In the genomic region with DNA sequence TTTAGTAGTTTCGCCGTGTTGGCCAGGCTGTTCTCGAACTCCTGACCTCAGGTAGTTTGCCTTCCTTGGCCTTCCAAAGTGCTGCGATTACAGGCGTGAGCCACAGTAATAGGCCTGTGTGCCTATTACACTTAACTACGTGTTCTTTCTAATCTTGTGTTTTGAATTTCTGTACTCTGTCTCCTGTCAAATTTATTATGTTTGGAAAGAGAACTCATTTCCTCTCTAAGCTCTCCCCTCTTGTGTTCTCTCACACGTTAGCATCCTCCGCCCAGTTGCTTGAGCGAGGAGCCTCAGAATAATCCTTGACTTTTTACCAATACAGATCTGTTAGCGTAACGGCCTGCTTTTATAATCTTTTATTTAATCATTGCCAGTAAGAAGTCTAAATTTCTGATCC, we compare ENCODE assay signal across 23 cellular contexts. TPM values are rescaled to one million over a fixed set of nuclear protein-coding genes. Genes with fewer than 3 reads are reported as not detected.
DNase-seq lines count a peak whose midpoint lies in the region; ATAC-seq, FAIRE-seq and TF ChIP-seq lines count a peak whose summit lies in the region.
"Had no signal": no experiment of that assay in that cellular context is flagged by ENCODE, and none has a peak within 500 bp of the region (broad histone marks: within the 10 kb centered on the region; RNA-seq: fewer than 3 reads in every experiment).

No MANE protein-coding gene starts in this region.

- CTCF ChIA-PET in T-cell (lab: Charles Lee) = interaction anchor here in 1 of 2 donors (0.9 kb wide), 1 partner anchor 13 kb away, joined by 4 read pairs; no protein-coding TSS in a partner anchor

- H3K4me3 Mint-ChIP-seq in activated naive CD4-positive, alpha-beta T cell treated with anti-CD3 and anti-CD28 coated beads, Interleukin-2, amount 50 U/mL, for 24 hours = peak overlapping the region; percentile 38
- peak overlapping the region; percentile 10 to 68 (median 41) for H3K4me3 Mint-ChIP-seq in T-cell
- H3K4me3 Mint-ChIP-seq in stimulated activated naive B cell treated with anti-CD40 and anti-IgM and Interleukin-4, amounts not matched to agents 10 μg/mL and 1 μg/mL and 100 μg/mL, for 72 hours = no peak overlapping the region
- H3K4me3 Mint-ChIP-seq: memory B cell had no signal

- peaks cover 54% of the 10 kb centered on the region for H3K79me2 ChIP-seq in hepatocyte

- H3K36me3 ChIP-seq in hepatocyte (replicated peaks; ENCODE audit: insufficient read depth, low read depth) = no peaks in the 10 kb centered on the region

- no peaks in the 10 kb centered on the region for H3K9me3 Mint-ChIP-seq in activated naive CD4-positive, alpha-beta T cell treated with anti-CD3 and anti-CD28 coated beads, Interleukin-2, amount 50 U/mL, for 24 hours
- no peaks in the 10 kb centered on the region for H3K9me3 Mint-ChIP-seq in T-cell
- H3K9me3 Mint-ChIP-seq in stimulated activated naive B cell treated with anti-CD40 and anti-IgM and Interleukin-4, amounts not matched to agents 10 μg/mL and 1 μg/mL and 100 μg/mL, for 72 hours = no peaks in the 10 kb centered on the region
- H3K9me3 Mint-ChIP-seq: memory B cell had no signal

- DNase-seq in activated naive CD4-positive, alpha-beta T cell treated with anti-CD3 and anti-CD28 coated beads, Interleukin-2, amount 50 U/mL, for 16 hours = no peak
- DNase-seq in T-cell = no peak
- DNase-seq in hepatocyte (ENCODE audit: low spot score) = no peak
- no peak for DNase-seq in stimulated activated naive B cell treated with anti-CD40 and anti-IgM and Interleukin-4, amounts not matched to agents 10 μg/mL and 1 μg/mL and 100 μg/mL, for 72 hours
- DNase-seq in GM12892 (ENCODE audit: insufficient read length) = no peak
- no peak for DNase-seq in 8988T
- no peak for DNase-seq in Ammon's horn (ENCODE audit: low spot score)
- DNase-seq: activated CD4-positive, CD25-positive, alpha-beta regulatory T cell; body of pancreas; GM23248; hypothalamus; kidney; NCI-H187; NCI-H226; NCI-H82; stimulated activated CD4-positive, alpha-beta T cell treated with anti-CD3 and anti-CD28 coated beads, Interleukin-4, amount 100 ng/mL, for 4 hours; substantia nigra; T-helper 9 cell had no signal

- H4K20me1 ChIP-seq in hepatocyte (ENCODE audit: insufficient read depth, poor library complexity, severe bottlenecking) = no peaks in the 10 kb centered on the region

- FAIRE-seq in GM12892 (lab: Jason Lieb, UNC) = no peak
- FAIRE-seq: endometrium, K562, kidney had no signal

- TF ChIP-seq CTCF in hepatocyte (IDR thresholded peaks at IDR 0.05; ENCODE audit: poor library complexity) = no peak

- H3K27ac ChIP-seq in hepatocyte = peak overlapping the region; percentile 44
- H3K27ac ChIP-seq: body of pancreas, coronary artery, GM23248 had no signal

- peaks cover 68% of the 10 kb centered on the region for H3K4me1 Mint-ChIP-seq in activated naive CD4-positive, alpha-beta T cell treated with anti-CD3 and anti-CD28 coated beads, Interleukin-2, amount 50 U/mL, for 24 hours
- peaks cover 68 to 79% (median 77%) of the 10 kb centered on the region in 3 donors for H3K4me1 Mint-ChIP-seq in T-cell
- H3K4me1 Mint-ChIP-seq in stimulated activated naive B cell treated with anti-CD40 and anti-IgM and Interleukin-4, amounts not matched to agents 10 μg/mL and 1 μg/mL and 100 μg/mL, for 72 hours = peaks cover 22 to 47% of the 10 kb centered on the region in 2 donors

- H3K36me3 Mint-ChIP-seq in activated naive CD4-positive, alpha-beta T cell treated with anti-CD3 and anti-CD28 coated beads, Interleukin-2, amount 50 U/mL, for 24 hours = peaks cover 12% of the 10 kb centered on the region
- H3K36me3 Mint-ChIP-seq in T-cell = peaks cover 44% of the 10 kb centered on the region
- peaks cover 14 to 29% of the 10 kb centered on the region in 2 donors for H3K36me3 Mint-ChIP-seq in stimulated activated naive B cell treated with anti-CD40 and anti-IgM and Interleukin-4, amounts not matched to agents 10 μg/mL and 1 μg/mL and 100 μg/mL, for 72 hours

- H3K9me3 ChIP-seq in hepatocyte (ENCODE audit: low read depth) = no peaks in the 10 kb centered on the region
- H3K9me3 ChIP-seq: body of pancreas had no signal

- ATAC-seq in T-cell (replicated peaks in 1 of 4) = no peak
- no peak for ATAC-seq in stimulated activated naive B cell treated with anti-CD40 and anti-IgM and Interleukin-4, amounts not matched to agents 10 μg/mL and 1 μg/mL and 100 μg/mL, for 72 hours (replicated peaks)
- ATAC-seq: body of pancreas, K562 had no signal

- no peak overlapping the region for H3K4me3 ChIP-seq in hepatocyte
- H3K4me3 ChIP-seq: body of pancreas, coronary artery, GM23248, K562 had no signal

- no peak for TF ChIP-seq POLR2A in GM12892 (IDR thresholded peaks at IDR 0.05; ENCODE audit: low read depth, low read length)

- POLR2A ChIA-PET in T-cell (lab: Charles Lee) = interaction anchor here in 1 of 2 donors (1.4 kb wide), 1 partner anchor 10 kb away, joined by 4 read pairs; no protein-coding TSS in a partner anchor

- H3K4me2 ChIP-seq in hepatocyte = no peak overlapping the region

- H3K27me3 Mint-ChIP-seq in activated naive CD4-positive, alpha-beta T cell treated with anti-CD3 and anti-CD28 coated beads, Interleukin-2, amount 50 U/mL, for 24 hours = no peaks in the 10 kb centered on the region
- no peaks in the 10 kb centered on the region for H3K27me3 Mint-ChIP-seq in T-cell
- no peaks in the 10 kb centered on the region for H3K27me3 Mint-ChIP-seq in stimulated activated naive B cell treated with anti-CD40 and anti-IgM and Interleukin-4, amounts not matched to agents 10 μg/mL and 1 μg/mL and 100 μg/mL, for 72 hours
- H3K27me3 Mint-ChIP-seq: memory B cell had no signal

- 89% methylated on average over 11 of the region's 11 CpGs for WGBS in hepatocyte (ENCODE audit: low lambda C conversion rate, missing lambda C conversion rate)

- H2AFZ ChIP-seq in hepatocyte = no peak overlapping the region
- H2AFZ ChIP-seq: GM23248 had no signal

- no peaks in the 10 kb centered on the region for H3K27me3 ChIP-seq in hepatocyte
- H3K27me3 ChIP-seq: body of pancreas had no signal

- no peaks in the 10 kb centered on the region for H3K9me2 ChIP-seq in hepatocyte (replicated peaks; ENCODE audit: insufficient read depth)

- H3K27ac Mint-ChIP-seq in activated naive CD4-positive, alpha-beta T cell treated with anti-CD3 and anti-CD28 coated beads, Interleukin-2, amount 50 U/mL, for 24 hours = peak overlapping the region; percentile 61
- peak overlapping the region; percentile 37 to 40 for H3K27ac Mint-ChIP-seq in T-cell
- peak overlapping the region; percentile 82 for H3K27ac Mint-ChIP-seq in stimulated activated naive B cell treated with anti-CD40 and anti-IgM and Interleukin-4, amounts not matched to agents 10 μg/mL and 1 μg/mL and 100 μg/mL, for 72 hours
- H3K27ac Mint-ChIP-seq: memory B cell had no signal

- peaks cover 5% of the 10 kb centered on the region for H3K4me1 ChIP-seq in hepatocyte (ENCODE audit: insufficient read depth)

RNA-seq across cellular contexts. Expression of a gene that starts 3.7 kb away (rescaled TPM):
- total RNA-seq in T-cell (100 to 1,000 TPM in 1 of 5 donors, 10 to 100 TPM in 4; 73.9 to 117 (median 83.4) TPM), hepatocyte (21.9 and 28.2 TPM in 2 replicates)
- polyA plus RNA-seq in hepatocyte = 15.7 and 16.6 TPM in 2 replicates
- polyA plus RNA-seq in GM12892 (2012; ENCODE audit: missing spikeins) = 9.2 TPM

RNA-seq across cellular contexts. Expression of a gene that starts 52.5 kb away (rescaled TPM):
- total RNA-seq in T-cell = under 1 TPM in 2 of 5 donors, not detected in 3; 0.03 to 0.37 TPM
- 0.47 TPM in 1 of 2 replicates, not detected in the other for total RNA-seq in hepatocyte
- polyA plus RNA-seq in hepatocyte = not detected in 2 replicates
- not detected for polyA plus RNA-seq in GM12892 (2012; ENCODE audit: missing spikeins)
- total RNA-seq: body of pancreas, GM23248, kidney had no signal
- polyA plus RNA-seq: GM23248 had no signal

Comparison
In these comparisons a context has a peak if more than half of its experiments do, and no peak if none do; other contexts are left out.
1. H3K4me3 Mint-ChIP-seq: peak in activated naive CD4-positive, alpha-beta T cell treated with anti-CD3 and anti-CD28 coated beads, Interleukin-2, amount 50 U/mL, for 24 hours (single experiment) and T-cell (3 of 3); none in stimulated activated naive B cell treated with anti-CD40 and anti-IgM and Interleukin-4, amounts not matched to agents 10 μg/mL and 1 μg/mL and 100 μg/mL, for 72 hours (0 of 2).
2. Peak in every context shown above with its lines, with median percentiles within 50 percentile points of each other: H3K27ac Mint-ChIP-seq.